In the genomic region with DNA sequence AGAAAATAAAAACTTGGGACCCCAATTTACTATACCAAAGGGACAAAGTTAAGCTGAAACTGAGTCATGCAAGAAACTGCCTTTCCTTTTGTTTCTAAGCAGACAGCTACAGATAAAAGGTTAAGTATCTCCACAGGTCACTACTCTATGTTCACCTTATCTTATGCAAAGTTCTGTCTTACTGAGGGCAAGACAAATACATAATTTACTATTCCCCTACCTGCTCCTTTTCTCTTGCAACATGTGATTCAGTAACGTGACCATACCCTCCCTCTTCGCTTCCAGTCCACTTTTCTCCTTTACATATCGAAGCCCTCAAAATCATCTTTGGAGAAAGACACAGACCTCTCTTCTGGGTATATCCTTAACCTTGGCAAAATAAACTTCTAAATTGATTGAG, we compare ENCODE assay signal across 24 cellular contexts. TPM values are rescaled to one million over a fixed set of nuclear protein-coding genes. Genes with fewer than 3 reads are reported as not detected.
DNase-seq lines count a peak whose midpoint lies in the region; ATAC-seq, FAIRE-seq and TF ChIP-seq lines count a peak whose summit lies in the region.
"Had no signal": no experiment of that assay in that cellular context is flagged by ENCODE, and none has a peak within 500 bp of the region (broad histone marks: within the 10 kb centered on the region; RNA-seq: fewer than 3 reads in every experiment).

No MANE protein-coding gene starts in this region.

- H3K27me3 ChIP-seq in Karpas-422 (ENCODE audit: low read length) = no peaks in the 10 kb centered on the region
- no peaks in the 10 kb centered on the region for H3K27me3 ChIP-seq in K562 (ENCODE audit: control insufficient read depth in 2 of 2, insufficient read depth in 2 of 2, low read length in 2 of 2)
- H3K27me3 ChIP-seq: BLaER1 had no signal

- intact Hi-C loops in K562 (cut with micrococcal nuclease) = no loop called here

- WGBS in A549 (ENCODE audit: missing lambda C conversion rate) = 68% methylated on average over 2 of the region's 3 CpGs
- 8% methylated on average over 2 of the region's 3 CpGs for WGBS in K562 (ENCODE audit: insufficient coverage, low coverage, missing lambda C conversion rate)

- in situ Hi-C loops in K562 (cut with MboI) = no loop called here

- ATAC-seq in A549 (no peak), K562 (peak; percentile 59), GM21576 (IDR thresholded peaks at IDR 0.05; ENCODE audit: unreplicated experiment) (no peak), GM19324 (IDR thresholded peaks at IDR 0.05; ENCODE audit: low FRiP score, unreplicated experiment) (no peak)
- ATAC-seq: GM12878 had no signal

- H2AFZ ChIP-seq in Karpas-422 (ENCODE audit: low read length) (no peak overlapping the region), K562 (ENCODE audit: low read depth, low read length) (peak overlapping the region; percentile 63)

- H3K9me3 ChIP-seq in A549 (no peaks in the 10 kb centered on the region; the same call in 2 of the 3 replicates), Karpas-422 (ENCODE audit: low read length) (no peaks in the 10 kb centered on the region), K562 (replicated peaks; ENCODE audit: control insufficient read depth, insufficient read depth, low read depth, low read length) (no peaks in the 10 kb centered on the region)
- H3K9me3 ChIP-seq: BE2C had no signal

- no peaks in the 10 kb centered on the region for H3K79me2 ChIP-seq in Karpas-422 (ENCODE audit: low read length)
- H3K79me2 ChIP-seq in K562 (ENCODE audit: control insufficient read depth, insufficient read depth, low read length) = no peaks in the 10 kb centered on the region

- H3K36me3 ChIP-seq in Karpas-422 (ENCODE audit: insufficient read depth, low read length) = no peaks in the 10 kb centered on the region
- no peaks in the 10 kb centered on the region for H3K36me3 ChIP-seq in K562 (ENCODE audit: control insufficient read depth, insufficient read depth, low read length)
- H3K36me3 ChIP-seq: BE2C, BLaER1 had no signal

- TF ChIP-seq RAD21 in A549 (conservative IDR thresholded peaks at IDR 0.05 in 1 of 2, IDR thresholded peaks at IDR 0.05 in 1 of 2) (no peak), K562 (CRISPR knock-in tag; conservative IDR thresholded peaks at IDR 0.05 in 1 of 2, IDR thresholded peaks at IDR 0.05 in 1 of 2) (no peak)

- CTCF ChIA-PET in A549 (lab: Yijun Ruan, JAX) = interaction anchor here (0.6 to 2.2 kb wide), 3 partner anchors 11 to 110 kb away, joined by 3 to 10 read pairs (median 5); no protein-coding TSS in a partner anchor
- CTCF ChIA-PET in K562 (lab: Yijun Ruan, JAX; ENCODE audit: low intra/inter-chr PET ratio) = no interaction called here

- no peak for TF ChIP-seq EP300 in A549 (IDR thresholded peaks at IDR 0.05)
- 0 out of 2 replicates have a peak, but pooled peaks have one; percentile 11 for TF ChIP-seq EP300 in K562 (IDR thresholded peaks at IDR 0.05; ENCODE audit: low read length)

- no peak for DNase-seq in A549 (ENCODE audit: low read depth in 1 of 2, low spot score in 1 of 2)
- peak; percentile 9 for DNase-seq in Karpas-422
- peak in 1 of 4 experiments; percentile 57 for DNase-seq in K562 (ENCODE audit: extremely low read depth in 1 of 4, low spot score in 3 of 4)
- no peak for DNase-seq in NCI-H510A treated with DMSO at 0.1 percent for 48 hours (lab: John Stamatoyannopoulos, UW)
- DNase-seq: ACHN; BE2C; C1 segment of cervical spinal cord; CD4-positive, alpha-beta memory T cell; CD4-positive, CD25-positive, alpha-beta regulatory T cell; CD8-positive, alpha-beta memory T cell; COR-L47; DMS 273 treated with DMSO at 0.1 percent for 48 hours; DMS153; DMS53; DMS79; DND-41; EL; GDM1 had no signal

- H4K20me1 ChIP-seq in Karpas-422 (ENCODE audit: insufficient read depth, low read depth, low read length) (no peaks in the 10 kb centered on the region), K562 (replicated peaks; ENCODE audit: control insufficient read depth, insufficient read depth, low read length) (no peaks in the 10 kb centered on the region)
- H4K20me1 ChIP-seq: BLaER1 had no signal

- FAIRE-seq in A549 (lab: Jason Lieb, UNC) (peak; percentile 36), K562 (lab: Jason Lieb, UNC) (no peak)
- FAIRE-seq: GM12878, GM12892, GM18507 had no signal

- TF ChIP-seq POLR2A in A549 (IDR thresholded peaks at IDR 0.05; ENCODE audit: low read length) (no peak), K562 (conservative IDR thresholded peaks at IDR 0.05) (no peak)

- H3K9ac ChIP-seq in Karpas-422 (ENCODE audit: low read length) (no peak overlapping the region), K562 (ENCODE audit: insufficient read depth in 1 of 2, low read depth in 2 of 2, low read length in 2 of 2) (no peak overlapping the region)
- H3K9ac ChIP-seq: BLaER1 had no signal

- H3K4me1 ChIP-seq in A549 = peaks cover 15% of the 10 kb centered on the region
- no peaks in the 10 kb centered on the region for H3K4me1 ChIP-seq in Karpas-422 (ENCODE audit: low read length)
- H3K4me1 ChIP-seq in K562 (replicated peaks in 1 of 2; ENCODE audit: control insufficient read depth in 2 of 2, insufficient read depth in 2 of 2, low read length in 2 of 2) = peaks cover 6 to 20% of the 10 kb centered on the region in 2 experiments; a peak in 3 of 5 replicates
- H3K4me1 ChIP-seq: BE2C, BLaER1 had no signal

- TF ChIP-seq CTCF in A549 (IDR thresholded peaks at IDR 0.05) (no peak), K562 (IDR thresholded peaks at IDR 0.05 in 2 of 3, conservative IDR thresholded peaks at IDR 0.05 in 1 of 3; ENCODE audit: insufficient read depth in 2 of 3, low read depth in 1 of 3, low read length in 3 of 3) (no peak)

- H3K4me2 ChIP-seq in A549 (no peak overlapping the region), Karpas-422 (ENCODE audit: low read depth, low read length, poor library complexity, severe bottlenecking) (no peak overlapping the region), K562 (ENCODE audit: insufficient read depth, low read length) (peak overlapping the region; percentile 29)
- H3K4me2 ChIP-seq: BLaER1 had no signal

- no TSS peak for BruUV-seq in K562 (replicated peaks; lab: Mats Ljungman, UMichigan)

- H3K9me2 ChIP-seq in Karpas-422 (replicated peaks; ENCODE audit: insufficient read depth, low read length) = no peaks in the 10 kb centered on the region

- H3K27ac ChIP-seq in A549 (peak overlapping the region in 1 of 2 experiments; percentile 14; a peak in 1 of 6 replicates), Karpas-422 (ENCODE audit: low read length) (no peak overlapping the region), K562 (ENCODE audit: extremely low read depth, low read depth, low read length) (no peak overlapping the region)
- H3K27ac ChIP-seq: BLaER1 had no signal

- H3K9me1 ChIP-seq in K562 (ENCODE audit: control insufficient read depth, insufficient read depth, low read length) = no peaks in the 10 kb centered on the region

- H3K4me3 ChIP-seq in A549 (no peak overlapping the region), Karpas-422 (ENCODE audit: low read length) (no peak overlapping the region), K562 (no peak overlapping the region)
- H3K4me3 ChIP-seq: BLaER1, GM12878 had no signal

- POLR2A ChIA-PET in A549 (lab: Yijun Ruan, JAX) = no interaction called here
- POLR2A ChIA-PET in K562 (lab: Yijun Ruan, JAX) = no interaction called here

RNA-seq across cellular contexts. Expression of a gene that starts 42.3 kb away (rescaled TPM):
- polyA plus RNA-seq in A549 (2011; rRNA removed) (42.9 and 45.0 TPM in 2 replicates), A549 (2017; fragmentation: RNase III; extraction: RNeasy Plus Mini Kit Qiagen cat#74134 plus additional on column Dnase treatment) (37.5 to 47.6 TPM (median 44.5 TPM) in 3 replicates), K562 (2011; rRNA removed) (8.1 TPM in 2 replicates), K562 (2014; fragmentation: Illumina TruSeq; extraction: Trizol) (6.6 TPM in 2 replicates), K562 (2014; fragmentation: Nextera tagmentation; extraction: Ambion mirVana) (10 to 100 TPM; 12.2 to 14.8 TPM), K562 (2014; rRNA removed) (5.4 and 6.8 TPM in 2 replicates)
- 25.0 and 28.2 TPM in 2 replicates for polyA plus RNA-seq in A549 (2012; cell fraction: cytosol; rRNA removed)
- polyA plus RNA-seq in A549 (2012; cell fraction: nucleus; rRNA removed) = 48.4 and 51.3 TPM in 2 replicates
- polyA minus RNA-seq in A549 (2011; rRNA and poly(A)+ RNA removed) = 7.3 and 7.4 TPM in 2 replicates
- total RNA-seq in Karpas-422 (2014; rRNA removed; shearing (Covaris generic); ENCODE audit: low replicate concordance) = 22.2 and 25.8 TPM in 2 replicates
- total RNA-seq in K562 (2011; cell fraction: chromatin; rRNA removed; ENCODE audit: low replicate concordance) = 13.2 and 19.1 TPM in 2 replicates
- 15.3 and 21.4 TPM in 2 replicates for total RNA-seq in K562 (2011; cell fraction: nucleolus; rRNA removed)
- total RNA-seq in K562 (2011; cell fraction: nucleoplasm; rRNA removed) = 16.1 and 19.9 TPM in 2 replicates
- total RNA-seq in K562 (2014; rRNA removed) (5.1 and 5.8 TPM in 2 replicates), K562 (2014; rRNA removed; fragmentation: Illumina TruSeq; extraction: Trizol) (5.7 and 8.2 TPM in 2 replicates), K562 (2015; rRNA removed; fragmentation: Illumina TruSeq; extraction: Trizol) (7.2 and 7.8 TPM in 2 replicates), K562 (2021) (8.1 and 10.0 TPM in 2 replicates)
- 4.1 and 5.1 TPM in 2 replicates for polyA plus RNA-seq in K562 (2011; cell fraction: cytosol; rRNA removed)
- polyA plus RNA-seq in K562 (2011; cell fraction: nucleus; rRNA removed) = 12.2 and 20.2 TPM in 2 replicates
- polyA plus RNA-seq in K562 (2012) = 9.6 and 13.4 TPM in 2 replicates
- polyA minus RNA-seq in K562 (2011; rRNA and poly(A)+ RNA removed) = 2.9 and 4.1 TPM in 2 replicates
- polyA minus RNA-seq in K562 (2011; cell fraction: cytosol; rRNA and poly(A)+ RNA removed) = 2.6 and 3.1 TPM in 2 replicates
- 3.3 and 4.4 TPM in 2 replicates for polyA minus RNA-seq in K562 (2011; cell fraction: nucleus; rRNA and poly(A)+ RNA removed)

RNA-seq across cellular contexts. Expression of a gene that starts 59.4 kb away (rescaled TPM):
- polyA plus RNA-seq in A549 (2011; rRNA removed) = 13.5 and 16.9 TPM in 2 replicates
- 4.5 and 4.6 TPM in 2 replicates for polyA plus RNA-seq in A549 (2012; cell fraction: cytosol; rRNA removed)
- polyA plus RNA-seq in A549 (2012; cell fraction: nucleus; rRNA removed) = 3.7 and 5.9 TPM in 2 replicates
- polyA plus RNA-seq in A549 (2017; fragmentation: RNase III; extraction: RNeasy Plus Mini Kit Qiagen cat#74134 plus additional on column Dnase treatment) = 19.9 to 20.7 TPM (median 20.3 TPM) in 3 replicates
- 6.9 and 7.2 TPM in 2 replicates for polyA minus RNA-seq in A549 (2011; rRNA and poly(A)+ RNA removed)
- 14.6 and 16.4 TPM in 2 replicates for total RNA-seq in Karpas-422 (2014; rRNA removed; shearing (Covaris generic); ENCODE audit: low replicate concordance)
- total RNA-seq in K562 (2011; cell fraction: chromatin; rRNA removed; ENCODE audit: low replicate concordance) = 7.4 and 16.0 TPM in 2 replicates
- total RNA-seq in K562 (2011; cell fraction: nucleolus; rRNA removed) = 4.8 and 6.1 TPM in 2 replicates
- total RNA-seq in K562 (2011; cell fraction: nucleoplasm; rRNA removed) = 7.6 and 15.8 TPM in 2 replicates
- 25.2 and 25.7 TPM in 2 replicates for total RNA-seq in K562 (2014; rRNA removed)
- 37.5 and 42.3 TPM in 2 replicates for total RNA-seq in K562 (2014; rRNA removed; fragmentation: Illumina TruSeq; extraction: Trizol)
- total RNA-seq in K562 (2015; rRNA removed; fragmentation: Illumina TruSeq; extraction: Trizol) = 37.7 and 40.9 TPM in 2 replicates
- 28.7 and 29.4 TPM in 2 replicates for total RNA-seq in K562 (2021)
- polyA plus RNA-seq in K562 (2011; rRNA removed) = 18.3 and 25.9 TPM in 2 replicates
- 5.5 and 9.5 TPM in 2 replicates for polyA plus RNA-seq in K562 (2011; cell fraction: cytosol; rRNA removed)
- polyA plus RNA-seq in K562 (2011; cell fraction: nucleus; rRNA removed) = 5.8 and 7.7 TPM in 2 replicates
- 18.5 and 24.7 TPM in 2 replicates for polyA plus RNA-seq in K562 (2012)
- 33.2 and 41.3 TPM in 2 replicates for polyA plus RNA-seq in K562 (2014; fragmentation: Illumina TruSeq; extraction: Trizol)
- 10 to 100 TPM; 23.9 to 30.8 TPM for polyA plus RNA-seq in K562 (2014; fragmentation: Nextera tagmentation; extraction: Ambion mirVana)
- 26.0 and 29.0 TPM in 2 replicates for polyA plus RNA-seq in K562 (2014; rRNA removed)
- polyA minus RNA-seq in K562 (2011; rRNA and poly(A)+ RNA removed) = 19.6 and 21.9 TPM in 2 replicates
- 5.7 and 9.2 TPM in 2 replicates for polyA minus RNA-seq in K562 (2011; cell fraction: cytosol; rRNA and poly(A)+ RNA removed)
- polyA minus RNA-seq in K562 (2011; cell fraction: nucleus; rRNA and poly(A)+ RNA removed) = 5.5 and 7.4 TPM in 2 replicates
